In genomic region chr5:93621340-93621872, GRCh38 we compare ENCODE assay signal across 8 cellular contexts. TPM values are rescaled to one million over a fixed set of nuclear protein-coding genes. Genes with fewer than 3 reads are reported as not detected.
DNase-seq lines count a peak whose midpoint lies in the region; ATAC-seq, FAIRE-seq and TF ChIP-seq lines count a peak whose summit lies in the region.

No MANE protein-coding gene starts in this region.

- FAIRE-seq in TTC549 (lab: Jason Lieb, UNC), result peak; percentile 56

- H3K4me3 ChIP-seq in epithelial cell of esophagus (ENCODE audit: low read length) (peak overlapping the region; percentile 54), transverse colon (peak overlapping the region; percentile 41 to 59 (median 57))

- DNase-seq in Ammon's horn (ENCODE audit: low spot score) (peak; percentile 87), NCI-H1092 treated with DMSO at 0.1 percent for 48 hours (lab: John Stamatoyannopoulos, UW) (peak; percentile 84), epithelial cell of esophagus (ENCODE audit: low read depth) (peak; percentile 18), midbrain (lab: John Stamatoyannopoulos, UW) (peak; percentile 78), transverse colon (peak; percentile 62), cortex of kidney (lab: John Stamatoyannopoulos, UW) (no peak)

- TF ChIP-seq CTCF in epithelial cell of esophagus (IDR thresholded peaks at IDR 0.05; ENCODE audit: insufficient read depth, low read depth, low read length, missing control alignments) (no peak), transverse colon (IDR thresholded peaks at IDR 0.05) (no peak)

- no peak for TF ChIP-seq EP300 in transverse colon (IDR thresholded peaks at IDR 0.05; ENCODE audit: low read depth)

- no peaks in the 10 kb centered on the region for H3K36me3 ChIP-seq in transverse colon

- ATAC-seq in GM21360 (IDR thresholded peaks at IDR 0.05; ENCODE audit: unreplicated experiment), result peak; percentile 24

- in situ Hi-C loops in transverse colon (cut with MboI; ENCODE audit: low pct_ligation_motif_present in 1 of 4, low pct_unique_long_range_greater_than_20kb in 1 of 4, low sequenced_read_pairs in 3 of 4), result loop anchor here in 2 of 4 donors (25.0 kb wide), 1 partner anchor 166 kb away; no protein-coding TSS in a partner anchor

- H3K27ac ChIP-seq in transverse colon, result peak overlapping the region; percentile 56 to 80 (median 72)

- H3K27me3 ChIP-seq in transverse colon, result no peaks in the 10 kb centered on the region

- peaks cover 0 to 14% (median 3%) of the 10 kb centered on the region in 4 donors for H3K4me1 ChIP-seq in transverse colon

- no peak for TF ChIP-seq POLR2A in transverse colon (IDR thresholded peaks at IDR 0.05)

- intact Hi-C loops in transverse colon (cut with DNase I; ENCODE audit: low total_unique reads), result no loop called here

- no peaks in the 10 kb centered on the region for H3K9me3 ChIP-seq in transverse colon

- 15% methylated on average over 16 of the region's 42 CpGs; no CpG with 5 or more reads in 1 of the 2 donors for WGBS in transverse colon (ENCODE audit: low coverage in 1 of 2), 2 donors

RNA-seq across cellular contexts. Expression of gene NR2F1, which starts 38.4 kb away (rescaled TPM):
- total RNA-seq in transverse colon, result 1 to 10 TPM; 1.5 to 6.2 (median 3.2) TPM

RNA-seq across cellular contexts. Expression of gene NR2F1-AS1, which starts 40.4 kb away (rescaled TPM):
- 1 to 10 TPM; 1.2 to 3.7 (median 2.2) TPM for total RNA-seq in transverse colon
